Comparison of ENCODE assay signal across 1 cellular context in genomic region chr7:30813466-30813865, GRCh38.
TF ChIP-seq lines count a peak whose summit lies in the region.

No MANE protein-coding gene starts in this region.

TF ChIP-seq in GM23338, 12 proteins besides CTCF, POLR2A, EP300 and RAD21:
- TF ChIP-seq REST (IDR thresholded peaks at IDR 0.05; ENCODE audit: unreplicated experiment), result no peak
- TF ChIP-seq, protein P1, sequence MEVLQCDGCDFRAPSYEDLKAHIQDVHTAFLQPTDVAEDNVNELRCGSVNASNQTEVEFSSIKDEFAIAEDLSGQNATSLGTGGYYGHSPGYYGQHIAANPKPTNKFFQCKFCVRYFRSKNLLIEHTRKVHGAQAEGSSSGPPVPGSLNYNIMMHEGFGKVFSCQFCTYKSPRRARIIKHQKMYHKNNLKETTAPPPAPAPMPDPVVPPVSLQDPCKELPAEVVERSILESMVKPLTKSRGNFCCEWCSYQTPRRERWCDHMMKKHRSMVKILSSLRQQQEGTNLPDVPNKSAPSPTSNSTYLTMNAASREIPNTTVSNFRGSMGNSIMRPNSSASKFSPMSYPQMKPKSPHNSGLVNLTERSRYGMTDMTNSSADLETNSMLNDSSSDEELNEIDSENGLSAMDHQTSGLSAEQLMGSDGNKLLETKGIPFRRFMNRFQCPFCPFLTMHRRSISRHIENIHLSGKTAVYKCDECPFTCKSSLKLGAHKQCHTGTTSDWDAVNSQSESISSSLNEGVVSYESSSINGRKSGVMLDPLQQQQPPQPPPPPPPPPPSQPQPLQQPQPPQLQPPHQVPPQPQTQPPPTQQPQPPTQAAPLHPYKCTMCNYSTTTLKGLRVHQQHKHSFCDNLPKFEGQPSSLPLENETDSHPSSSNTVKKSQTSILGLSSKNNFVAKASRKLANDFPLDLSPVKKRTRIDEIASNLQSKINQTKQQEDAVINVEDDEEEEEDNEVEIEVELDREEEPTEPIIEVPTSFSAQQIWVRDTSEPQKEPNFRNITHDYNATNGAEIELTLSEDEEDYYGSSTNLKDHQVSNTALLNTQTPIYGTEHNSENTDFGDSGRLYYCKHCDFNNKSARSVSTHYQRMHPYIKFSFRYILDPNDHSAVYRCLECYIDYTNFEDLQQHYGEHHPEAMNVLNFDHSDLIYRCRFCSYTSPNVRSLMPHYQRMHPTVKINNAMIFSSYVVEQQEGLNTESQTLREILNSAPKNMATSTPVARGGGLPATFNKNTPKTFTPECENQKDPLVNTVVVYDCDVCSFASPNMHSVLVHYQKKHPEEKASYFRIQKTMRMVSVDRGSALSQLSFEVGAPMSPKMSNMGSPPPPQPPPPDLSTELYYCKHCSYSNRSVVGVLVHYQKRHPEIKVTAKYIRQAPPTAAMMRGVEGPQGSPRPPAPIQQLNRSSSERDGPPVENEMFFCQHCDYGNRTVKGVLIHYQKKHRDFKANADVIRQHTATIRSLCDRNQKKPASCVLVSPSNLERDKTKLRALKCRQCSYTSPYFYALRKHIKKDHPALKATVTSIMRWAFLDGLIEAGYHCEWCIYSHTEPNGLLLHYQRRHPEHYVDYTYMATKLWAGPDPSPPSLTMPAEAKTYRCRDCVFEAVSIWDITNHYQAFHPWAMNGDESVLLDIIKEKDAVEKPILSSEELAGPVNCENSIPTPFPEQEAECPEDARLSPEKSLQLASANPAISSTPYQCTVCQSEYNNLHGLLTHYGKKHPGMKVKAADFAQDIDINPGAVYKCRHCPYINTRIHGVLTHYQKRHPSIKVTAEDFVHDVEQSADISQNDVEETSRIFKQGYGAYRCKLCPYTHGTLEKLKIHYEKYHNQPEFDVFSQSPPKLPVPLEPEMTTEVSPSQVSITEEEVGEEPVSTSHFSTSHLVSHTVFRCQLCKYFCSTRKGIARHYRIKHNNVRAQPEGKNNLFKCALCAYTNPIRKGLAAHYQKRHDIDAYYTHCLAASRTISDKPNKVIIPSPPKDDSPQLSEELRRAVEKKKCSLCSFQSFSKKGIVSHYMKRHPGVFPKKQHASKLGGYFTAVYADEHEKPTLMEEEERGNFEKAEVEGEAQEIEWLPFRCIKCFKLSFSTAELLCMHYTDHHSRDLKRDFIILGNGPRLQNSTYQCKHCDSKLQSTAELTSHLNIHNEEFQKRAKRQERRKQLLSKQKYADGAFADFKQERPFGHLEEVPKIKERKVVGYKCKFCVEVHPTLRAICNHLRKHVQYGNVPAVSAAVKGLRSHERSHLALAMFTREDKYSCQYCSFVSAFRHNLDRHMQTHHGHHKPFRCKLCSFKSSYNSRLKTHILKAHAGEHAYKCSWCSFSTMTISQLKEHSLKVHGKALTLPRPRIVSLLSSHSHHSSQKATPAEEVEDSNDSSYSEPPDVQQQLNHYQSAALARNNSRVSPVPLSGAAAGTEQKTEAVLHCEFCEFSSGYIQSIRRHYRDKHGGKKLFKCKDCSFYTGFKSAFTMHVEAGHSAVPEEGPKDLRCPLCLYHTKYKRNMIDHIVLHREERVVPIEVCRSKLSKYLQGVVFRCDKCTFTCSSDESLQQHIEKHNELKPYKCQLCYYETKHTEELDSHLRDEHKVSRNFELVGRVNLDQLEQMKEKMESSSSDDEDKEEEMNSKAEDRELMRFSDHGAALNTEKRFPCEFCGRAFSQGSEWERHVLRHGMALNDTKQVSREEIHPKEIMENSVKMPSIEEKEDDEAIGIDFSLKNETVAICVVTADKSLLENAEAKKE (CRISPR knock-in tag; IDR thresholded peaks at IDR 0.05), result 0 out of 2 replicates have a peak, but pooled peaks have one; percentile 2
